Comparison of ENCODE assay signal across 1 cellular context in the genomic region with DNA sequence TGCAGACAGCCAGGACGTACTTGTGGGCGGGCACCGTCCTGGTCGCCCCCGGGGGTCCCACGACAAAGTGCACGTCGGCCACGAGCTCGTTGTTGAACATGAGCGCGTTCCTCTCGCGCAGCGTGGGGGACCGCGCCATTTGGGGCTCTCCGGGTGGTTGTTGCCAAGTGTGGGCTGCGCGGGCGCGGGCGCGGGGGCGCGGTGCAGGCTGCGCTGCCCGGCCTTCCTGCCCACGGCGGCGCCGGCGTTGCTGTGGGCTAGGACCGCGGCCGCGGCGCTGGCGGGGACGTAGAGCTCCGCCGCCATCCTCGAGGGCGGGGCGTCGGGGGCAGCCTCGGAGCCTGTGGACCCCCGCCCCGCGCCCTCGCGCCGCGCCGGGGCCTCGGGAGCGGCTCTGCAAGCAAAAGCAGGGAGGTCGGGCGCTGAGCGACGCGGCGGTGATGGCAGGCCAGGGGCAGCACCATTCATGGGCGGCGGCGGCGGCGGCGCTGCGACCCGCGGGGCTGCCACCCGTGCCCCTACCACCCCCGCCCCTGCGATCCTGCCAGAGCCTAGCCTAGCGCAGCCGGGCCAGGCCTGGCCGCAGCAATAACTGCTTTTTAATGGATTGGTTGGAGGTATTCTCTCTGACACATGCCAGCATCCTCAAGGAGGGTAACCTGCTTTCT.
A peak's percentile ranks its signal among the peaks of the same experiment; 100 is the strongest.
TF ChIP-seq lines count a peak whose summit lies in the region.

No MANE protein-coding gene starts in this region.

TF ChIP-seq in H1, 55 proteins besides CTCF, POLR2A, EP300 and RAD21:
- TF ChIP-seq, protein P1, sequence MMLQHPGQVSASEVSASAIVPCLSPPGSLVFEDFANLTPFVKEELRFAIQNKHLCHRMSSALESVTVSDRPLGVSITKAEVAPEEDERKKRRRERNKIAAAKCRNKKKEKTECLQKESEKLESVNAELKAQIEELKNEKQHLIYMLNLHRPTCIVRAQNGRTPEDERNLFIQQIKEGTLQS (IDR thresholded peaks at IDR 0.05; ENCODE audit: insufficient read depth, low read depth, low read length): no peak
- TF ChIP-seq POU5F1 (IDR thresholded peaks at IDR 0.05; ENCODE audit: low read depth, low read length) (no peak), CREB1 (IDR thresholded peaks at IDR 0.05) (no peak), EZH2 (IDR thresholded peaks at IDR 0.05; ENCODE audit: low read depth, low read length, severe bottlenecking) (peak; percentile 54), RFX5 (IDR thresholded peaks at IDR 0.05; ENCODE audit: borderline replicate concordance, low read depth, low read length) (no peak), SP4 (IDR thresholded peaks at IDR 0.05; ENCODE audit: low read length) (no peak), EGR1 (IDR thresholded peaks at IDR 0.05; ENCODE audit: borderline replicate concordance, low read depth, low read length) (no peak), CEBPB (IDR thresholded peaks at IDR 0.05; ENCODE audit: low read depth, low read length) (no peak), HDAC2 (IDR thresholded peaks at IDR 0.05; ENCODE audit: borderline replicate concordance in 1 of 2, low read depth in 2 of 2, low read length in 2 of 2) (no peak), SUZ12 (IDR thresholded peaks at IDR 0.05; ENCODE audit: low read length) (peak; percentile 52)
